ENCODE assay signal across 28 cellular contexts in genomic region chr7:15313361-15313760, GRCh38.
"Had no signal": no experiment of that assay in that cellular context is flagged by ENCODE, and none has a peak within 500 bp of the region (broad histone marks: within the 10 kb centered on the region; RNA-seq: fewer than 3 reads in every experiment).

No MANE protein-coding gene starts in this region.

- H3K36me3 ChIP-seq: adrenal gland, ascending aorta had no signal

- H3K27me3 Mint-ChIP-seq: activated naive CD8-positive, alpha-beta T cell treated with anti-CD3 and anti-CD28 coated beads for 36 hours; brain; type B pancreatic cell had no signal

- H3K4me1 ChIP-seq: adrenal gland, ascending aorta had no signal

- H3K27ac ChIP-seq: adrenal gland, ascending aorta, skin epidermis, VCaP had no signal

- H3K27me3 ChIP-seq: adrenal gland, ascending aorta, testis had no signal

- H3K36me3 Mint-ChIP-seq: activated naive CD8-positive, alpha-beta T cell treated with anti-CD3 and anti-CD28 coated beads for 36 hours; brain; type B pancreatic cell had no signal

- H3K9me3 Mint-ChIP-seq: T-helper 1 cell treated with Interleukin-12 subunit alpha and Interleukin-12 subunit beta and Interleukin-4 antibody, amounts not matched to agents 30 μg/mL and 1 μg/mL, for 36 hours; type B pancreatic cell had no signal

- DNase-seq: activated CD4-positive, alpha-beta T cell treated with anti-CD3 and anti-CD28 coated beads for 48 hours; activated CD4-positive, alpha-beta T cell treated with anti-CD3 and anti-CD28 coated beads, Interleukin-2, amount 50 U/mL, for 48 hours; activated CD8-positive, alpha-beta memory T cell treated with anti-CD3 and anti-CD28 coated beads for 24 hours; activated effector memory CD4-positive, alpha-beta T cell treated with anti-CD3 and anti-CD28 coated beads, Interleukin-2, amount 50 U/mL, for 16 hours; activated naive CD4-positive, alpha-beta T cell treated with anti-CD3 and anti-CD28 coated beads for 36 hours; activated naive CD8-positive, alpha-beta T cell treated with anti-CD3 and anti-CD28 coated beads for 36 hours; activated T-cell treated with anti-CD3 and anti-CD28 coated beads, Interleukin-2, amount 50 U/mL, for 1 hour; adrenal gland; caudate nucleus; endodermal cell; islet precursor cell; left ventricle myocardium superior; mammary epithelial cell; stimulated activated CD4-positive, alpha-beta T cell treated with anti-CD3 and anti-CD28 coated beads, Interleukin-12 subunit alpha, Interleukin-12 subunit beta, amount 100 ng/mL, for 4 hours; stimulated activated CD4-positive, alpha-beta T cell treated with anti-CD3 and anti-CD28 coated beads, Interleukin-4, amount 100 ng/mL, for 1 hour; stimulated activated naive CD8-positive, alpha-beta T cell treated with anti-CD3 and anti-CD28 coated beads, Interleukin-15, Interleukin-2, amounts not matched to agents 100 U/mL and 50 U/mL, for 24 hours; T-helper 9 cell; testis had no signal

- H3K9me3 ChIP-seq: adrenal gland, ascending aorta, testis had no signal

- H3K4me1 Mint-ChIP-seq: activated naive CD8-positive, alpha-beta T cell treated with anti-CD3 and anti-CD28 coated beads for 36 hours; brain had no signal

- H3K4me3 Mint-ChIP-seq: activated naive CD4-positive, alpha-beta T cell treated with anti-CD3 and anti-CD28 coated beads for 36 hours; activated naive CD8-positive, alpha-beta T cell treated with anti-CD3 and anti-CD28 coated beads for 36 hours; activated T-helper 1 cell treated with anti-CD3 and anti-CD28 coated beads, Interleukin-12 subunit alpha, Interleukin-12 subunit beta, Interleukin-2, Interleukin-4 antibody, amounts not matched to agents 30 ng/mL and 10 ng/mL and 1 ng/mL, durations not matched to agents 14 hours and 24 hours and 36 hours; brain; endodermal cell; nephron; T-helper 1 cell treated with Interleukin-12 subunit alpha and Interleukin-12 subunit beta and Interleukin-4 antibody, amounts not matched to agents 30 μg/mL and 1 μg/mL, for 36 hours; type B pancreatic cell had no signal

- ATAC-seq: esophagus mucosa; left ventricle myocardium superior; sciatic nerve; stimulated activated naive CD8-positive, alpha-beta T cell treated with anti-CD3 and anti-CD28 coated beads, Interleukin-15, Interleukin-2, amounts not matched to agents 100 U/mL and 50 U/mL, for 24 hours had no signal

- H3K4me3 ChIP-seq: adrenal gland, ascending aorta, skin epidermis, testis had no signal

- H3K27ac Mint-ChIP-seq: activated naive CD4-positive, alpha-beta T cell treated with anti-CD3 and anti-CD28 coated beads for 36 hours; activated naive CD8-positive, alpha-beta T cell treated with anti-CD3 and anti-CD28 coated beads for 36 hours; activated T-helper 1 cell treated with anti-CD3 and anti-CD28 coated beads, Interleukin-12 subunit alpha, Interleukin-12 subunit beta, Interleukin-2, Interleukin-4 antibody, amounts not matched to agents 30 ng/mL and 10 ng/mL and 1 ng/mL, durations not matched to agents 14 hours and 24 hours and 36 hours; endodermal cell; T-helper 1 cell treated with Interleukin-12 subunit alpha and Interleukin-12 subunit beta and Interleukin-4 antibody, amounts not matched to agents 30 μg/mL and 1 μg/mL, for 36 hours; type B pancreatic cell had no signal
